ENCODE assay signal across 10 cellular contexts in the genomic region with DNA sequence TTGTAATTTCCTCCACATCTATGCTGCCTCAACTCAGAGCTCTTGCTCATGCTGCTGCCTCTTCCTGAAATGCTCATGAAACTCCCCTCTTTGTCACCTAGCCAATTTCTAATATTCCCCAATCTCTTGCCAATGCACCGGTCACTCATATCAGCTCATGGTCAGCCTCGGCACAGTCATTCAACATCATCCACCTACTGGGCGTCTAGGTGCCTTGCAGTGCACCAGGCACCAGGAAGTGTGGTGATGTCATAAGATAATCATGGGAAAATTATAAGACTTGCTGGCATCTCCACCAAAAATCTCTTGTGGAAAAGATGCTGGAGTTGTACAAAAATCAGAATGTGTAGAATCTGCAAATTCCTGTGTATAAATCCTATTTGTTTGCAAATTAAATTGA. TPM values are rescaled to one million over a fixed set of nuclear protein-coding genes. Genes with fewer than 3 reads are reported as not detected.
DNase-seq lines count a peak whose midpoint lies in the region; ATAC-seq, FAIRE-seq and TF ChIP-seq lines count a peak whose summit lies in the region.
"Had no signal": no experiment of that assay in that cellular context is flagged by ENCODE, and none has a peak within 500 bp of the region (broad histone marks: within the 10 kb centered on the region; RNA-seq: fewer than 3 reads in every experiment).

No MANE protein-coding gene starts in this region.

- H3K4me1 Mint-ChIP-seq in activated naive CD4-positive, alpha-beta T cell treated with anti-CD3 and anti-CD28 coated beads for 36 hours (ENCODE audit: low read depth), result peaks cover 3% of the 10 kb centered on the region

- no peak overlapping the region for H3K4me3 Mint-ChIP-seq in activated naive CD4-positive, alpha-beta T cell treated with anti-CD3 and anti-CD28 coated beads for 36 hours
- H3K4me3 Mint-ChIP-seq: effector memory CD8-positive, alpha-beta T cell had no signal

- H3K27me3 Mint-ChIP-seq in activated naive CD4-positive, alpha-beta T cell treated with anti-CD3 and anti-CD28 coated beads for 36 hours (ENCODE audit: low read depth), result peaks cover 2% of the 10 kb centered on the region

- CTCF ChIA-PET in activated naive CD4-positive, alpha-beta T cell treated with anti-CD3 and anti-CD28 coated beads for 36 hours (lab: Charles Lee), result no interaction called here

- no peaks in the 10 kb centered on the region for H3K36me3 Mint-ChIP-seq in activated naive CD4-positive, alpha-beta T cell treated with anti-CD3 and anti-CD28 coated beads, Interleukin-2, amount 50 U/mL, for 72 hours
- no peaks in the 10 kb centered on the region for H3K36me3 Mint-ChIP-seq in activated naive CD4-positive, alpha-beta T cell treated with anti-CD3 and anti-CD28 coated beads for 36 hours (ENCODE audit: low read depth)

- peaks cover 0 to 4% of the 10 kb centered on the region in 2 donors for H3K9me3 Mint-ChIP-seq in activated naive CD4-positive, alpha-beta T cell treated with anti-CD3 and anti-CD28 coated beads, Interleukin-2, amount 50 U/mL, for 72 hours
- no peaks in the 10 kb centered on the region for H3K9me3 Mint-ChIP-seq in activated naive CD4-positive, alpha-beta T cell treated with anti-CD3 and anti-CD28 coated beads for 36 hours

- no peak overlapping the region for H3K4me3 ChIP-seq in foreskin fibroblast (ENCODE audit: low read depth in 1 of 2, low read length in 2 of 2)

- no peak for ATAC-seq in activated naive CD4-positive, alpha-beta T cell treated with anti-CD3 and anti-CD28 coated beads, Interleukin-2, amount 50 U/mL, for 72 hours
- ATAC-seq in GM21367 (IDR thresholded peaks at IDR 0.05; ENCODE audit: unreplicated experiment) (no peak), GM21515 (IDR thresholded peaks at IDR 0.05; ENCODE audit: unreplicated experiment) (no peak)
- ATAC-seq: effector memory CD8-positive, alpha-beta T cell had no signal

- TF ChIP-seq CTCF in VCaP (conservative IDR thresholded peaks at IDR 0.05), result no peak
- peak; percentile 33 for TF ChIP-seq CTCF in foreskin fibroblast (IDR thresholded peaks at IDR 0.05; ENCODE audit: low read depth, low read length)

- peak overlapping the region; percentile 0 to 20 for H3K27ac Mint-ChIP-seq in activated naive CD4-positive, alpha-beta T cell treated with anti-CD3 and anti-CD28 coated beads, Interleukin-2, amount 50 U/mL, for 72 hours
- no peak overlapping the region for H3K27ac Mint-ChIP-seq in activated naive CD4-positive, alpha-beta T cell treated with anti-CD3 and anti-CD28 coated beads for 36 hours
- H3K27ac Mint-ChIP-seq: effector memory CD8-positive, alpha-beta T cell had no signal

- no peak for DNase-seq in activated naive CD4-positive, alpha-beta T cell treated with anti-CD3 and anti-CD28 coated beads, Interleukin-2, amount 50 U/mL, for 72 hours (ENCODE audit: low spot score in 2 of 2)
- DNase-seq in activated naive CD4-positive, alpha-beta T cell treated with anti-CD3 and anti-CD28 coated beads for 36 hours, result no peak
- DNase-seq in foreskin fibroblast (peak; percentile 58 to 67), urothelium cell line (ENCODE audit: low spot score) (peak; percentile 64), superior temporal gyrus (ENCODE audit: extremely low spot score) (no peak)
- DNase-seq: effector memory CD8-positive, alpha-beta T cell; H7 had no signal

- peak overlapping the region; percentile 96 for H3K27ac ChIP-seq in VCaP

- intact Hi-C loops in activated naive CD4-positive, alpha-beta T cell treated with anti-CD3 and anti-CD28 coated beads for 36 hours (cut with micrococcal nuclease), result loop anchor here (1.0 to 2.0 kb wide), 3 partner anchors 53 to 77 kb away; a partner anchor contains a TSS

- FAIRE-seq in urothelium cell line (lab: Jason Lieb, UNC), result no peak

RNA-seq across cellular contexts. Expression of a gene that starts 52.6 kb away (rescaled TPM):
- under 1 TPM; 0.14 to 0.21 TPM for total RNA-seq in activated naive CD4-positive, alpha-beta T cell treated with anti-CD3 and anti-CD28 coated beads, Interleukin-2, amount 50 U/mL, for 72 hours
- total RNA-seq in activated naive CD4-positive, alpha-beta T cell treated with anti-CD3 and anti-CD28 coated beads for 36 hours, result under 1 TPM in 1 of 2 experiments, not detected in 1; 0.52 TPM
- total RNA-seq: H7 had no signal

Comparison
In these comparisons a context has a peak if more than half of its experiments do, and no peak if none do; other contexts are left out.
1. DNase-seq: peak in foreskin fibroblast (2 of 2) and urothelium cell line (single experiment); none in activated naive CD4-positive, alpha-beta T cell treated with anti-CD3 and anti-CD28 coated beads, Interleukin-2, amount 50 U/mL, for 72 hours (0 of 2), activated naive CD4-positive, alpha-beta T cell treated with anti-CD3 and anti-CD28 coated beads for 36 hours (single experiment) and superior temporal gyrus (single experiment).